In genomic region chrX:41530082-41530481, GRCh38 we compare ENCODE assay signal across 26 cellular contexts.
DNase-seq lines count a peak whose midpoint lies in the region; ATAC-seq, FAIRE-seq and TF ChIP-seq lines count a peak whose summit lies in the region.
"Had no signal": no experiment of that assay in that cellular context is flagged by ENCODE, and none has a peak within 500 bp of the region (broad histone marks: within the 10 kb centered on the region; RNA-seq: fewer than 3 reads in every experiment).

No MANE protein-coding gene starts in this region.

- TF ChIP-seq EP300 in K562 (IDR thresholded peaks at IDR 0.05; ENCODE audit: low read length), result no peak

- in situ Hi-C loops in IMR-90 (cut with MboI; ENCODE audit: low sequenced_read_pairs) (no loop called here), K562 (cut with MboI) (loop anchor here (25.0 kb wide), 1 partner anchor 407 kb away; no protein-coding TSS in a partner anchor)

- H3K9me3 Mint-ChIP-seq in activated T-cell treated with anti-CD3 and anti-CD28 coated beads, Interleukin-2, amount 50 U/mL, for 72 hours, result no peaks in the 10 kb centered on the region
- H3K9me3 Mint-ChIP-seq in neural crest cell, result no peaks in the 10 kb centered on the region
- H3K9me3 Mint-ChIP-seq: CD4-positive, alpha-beta memory T cell; GM23338; HFFc6 had no signal

- H3K36me3 Mint-ChIP-seq in activated T-cell treated with anti-CD3 and anti-CD28 coated beads, Interleukin-2, amount 50 U/mL, for 72 hours (ENCODE audit: insufficient read depth in 2 of 2), result peaks cover 0 to 2% of the 10 kb centered on the region in 2 donors
- peaks cover 15% of the 10 kb centered on the region for H3K36me3 Mint-ChIP-seq in neural crest cell (ENCODE audit: low read depth)

- FAIRE-seq in K562 (lab: Jason Lieb, UNC), result no peak
- FAIRE-seq: A204.1, GM12878, GM19239, H54 had no signal

- H2BK15ac ChIP-seq in IMR-90 (ENCODE audit: low read depth, low read length), result no peak overlapping the region

- H3K27me3 ChIP-seq in IMR-90 (ENCODE audit: control insufficient read depth, insufficient read depth, low read length), result peaks cover 4% of the 10 kb centered on the region
- H3K27me3 ChIP-seq in K562 (ENCODE audit: control insufficient read depth in 2 of 2, insufficient read depth in 2 of 2, low read length in 2 of 2), result no peaks in the 10 kb centered on the region
- H3K27me3 ChIP-seq: BE2C had no signal

- H3K27ac Mint-ChIP-seq in activated T-cell treated with anti-CD3 and anti-CD28 coated beads, Interleukin-2, amount 50 U/mL, for 72 hours, result peak overlapping the region; percentile 14
- H3K27ac Mint-ChIP-seq in neural crest cell (ENCODE audit: unreplicated experiment), result peak overlapping the region; percentile 21
- H3K27ac Mint-ChIP-seq: GM23338, HFFc6 had no signal

- H3K4me3 Mint-ChIP-seq in activated T-cell treated with anti-CD3 and anti-CD28 coated beads, Interleukin-2, amount 50 U/mL, for 72 hours, result no peak overlapping the region
- no peak overlapping the region for H3K4me3 Mint-ChIP-seq in neural crest cell
- H3K4me3 Mint-ChIP-seq: GM23338, HFFc6 had no signal

- H2BK20ac ChIP-seq in IMR-90 (ENCODE audit: low read depth, low read length), result no peak overlapping the region

- TF ChIP-seq RAD21 in IMR-90 (IDR thresholded peaks at IDR 0.05; ENCODE audit: low read length) (no peak), K562 (CRISPR knock-in tag; conservative IDR thresholded peaks at IDR 0.05 in 1 of 2, IDR thresholded peaks at IDR 0.05 in 1 of 2) (no peak)

- H3K9ac ChIP-seq in IMR-90 (ENCODE audit: low read depth, low read length) (no peak overlapping the region), K562 (ENCODE audit: insufficient read depth in 1 of 2, low read depth in 2 of 2, low read length in 2 of 2) (no peak overlapping the region)
- H3K9ac ChIP-seq: BLaER1 treated with 17β-estradiol and CSF1 and Interleukin-3, amounts not matched to agents 10 nM and 100 nM had no signal

- ATAC-seq in activated T-cell treated with anti-CD3 and anti-CD28 coated beads, Interleukin-2, amount 50 U/mL, for 72 hours (replicated peaks in 1 of 2), result no peak
- ATAC-seq in IMR-90 (ENCODE audit: low read depth) (no peak), K562 (no peak)
- ATAC-seq: GM12878, GM23338 had no signal

- no peak overlapping the region for H3K4ac ChIP-seq in IMR-90 (ENCODE audit: low read depth, low read length)

- H4K20me1 ChIP-seq in IMR-90 (ENCODE audit: insufficient read depth, low read length) (no peaks in the 10 kb centered on the region; the same call in 1 of the 2 replicates), K562 (replicated peaks; ENCODE audit: control insufficient read depth, insufficient read depth, low read length) (no peaks in the 10 kb centered on the region)

- H3K4me1 Mint-ChIP-seq in activated T-cell treated with anti-CD3 and anti-CD28 coated beads, Interleukin-2, amount 50 U/mL, for 72 hours (ENCODE audit: low read depth), result peaks cover 19% of the 10 kb centered on the region
- no peaks in the 10 kb centered on the region for H3K4me1 Mint-ChIP-seq in neural crest cell

- H3K27ac ChIP-seq in IMR-90 (ENCODE audit: insufficient read depth, low read length), result no peak overlapping the region
- no peak overlapping the region for H3K27ac ChIP-seq in K562 (ENCODE audit: extremely low read depth, low read depth, low read length)
- H3K27ac ChIP-seq: 22Rv1; BLaER1 treated with 17β-estradiol and CSF1 and Interleukin-3, amounts not matched to agents 10 nM and 100 nM had no signal

- DNase-seq in activated T-cell treated with anti-CD3 and anti-CD28 coated beads, Interleukin-2, amount 50 U/mL, for 72 hours, result no peak
- no peak for DNase-seq in activated T-cell treated with anti-CD3 and anti-CD28 coated beads, Interleukin-2, amount 50 U/mL, for 48 hours
- no peak for DNase-seq in IMR-90
- no peak for DNase-seq in K562 (ENCODE audit: extremely low read depth in 1 of 4, low spot score in 3 of 4)
- no peak for DNase-seq in neural crest cell (ENCODE audit: low read depth, low spot score)
- DNase-seq in NCI-H748 treated with DMSO at 0.1 percent for 48 hours (lab: John Stamatoyannopoulos, UW), result no peak
- DNase-seq in hypothalamus (lab: John Stamatoyannopoulos, UW), result no peak
- no peak for DNase-seq in UCSD-AML1 (lab: John Stamatoyannopoulos, UW; ENCODE audit: unreplicated experiment)
- DNase-seq: ACHN; AML-193; BE2C; Caco-2; CD4-positive, alpha-beta memory T cell; DMS153; DMS79; EL; GDM1; HFFc6 had no signal

- BruUV-seq in IMR-90 (replicated peaks; lab: Mats Ljungman, UMichigan) (no TSS peak), K562 (replicated peaks; lab: Mats Ljungman, UMichigan) (no TSS peak)

- peaks cover 5% of the 10 kb centered on the region; the same call in 1 of the 2 replicates for H3K9me1 ChIP-seq in IMR-90 (ENCODE audit: insufficient read depth, low read length)
- no peaks in the 10 kb centered on the region for H3K9me1 ChIP-seq in K562 (ENCODE audit: control insufficient read depth, insufficient read depth, low read length)

- no peak overlapping the region for H2AK5ac ChIP-seq in IMR-90 (ENCODE audit: low read depth, low read length)

- H4K91ac ChIP-seq in IMR-90 (ENCODE audit: insufficient read depth, low read depth, low read length), result no peak overlapping the region

- H3K4me1 ChIP-seq in IMR-90 (ENCODE audit: control insufficient read depth, insufficient read depth, low read length), result peaks cover 2% of the 10 kb centered on the region
- no peaks in the 10 kb centered on the region for H3K4me1 ChIP-seq in K562 (replicated peaks in 1 of 2; ENCODE audit: control insufficient read depth in 2 of 2, insufficient read depth in 2 of 2, low read length in 2 of 2)
- H3K4me1 ChIP-seq: BE2C, Caco-2, HAP-1 had no signal

- no peak overlapping the region for H2AK9ac ChIP-seq in IMR-90 (replicated peaks; ENCODE audit: low read depth, low read length, poor library complexity)

- no peak for TF ChIP-seq POLR2A in IMR-90 (IDR thresholded peaks at IDR 0.05; ENCODE audit: low read depth, low read length)
- no peak for TF ChIP-seq POLR2A in K562 (conservative IDR thresholded peaks at IDR 0.05)

- H3K56ac ChIP-seq in IMR-90 (ENCODE audit: extremely low read depth, insufficient read depth, low read length), result no peak overlapping the region

- H4K5ac ChIP-seq in IMR-90 (ENCODE audit: low read depth, low read length), result no peak overlapping the region

- H3K4me3 ChIP-seq in IMR-90 (ENCODE audit: insufficient read depth, low read depth, low read length) (no peak overlapping the region), K562 (no peak overlapping the region)
- H3K4me3 ChIP-seq: BLaER1 treated with 17β-estradiol and CSF1 and Interleukin-3, amounts not matched to agents 10 nM and 100 nM; GM12878; GM23338; HAP-1 had no signal

- H3K14ac ChIP-seq in IMR-90 (replicated peaks; ENCODE audit: low read depth, low read length), result no peak overlapping the region

- intact Hi-C loops in IMR-90 (cut with micrococcal nuclease), result no loop called here
- intact Hi-C loops in K562 (cut with micrococcal nuclease), result no loop called here

- no peaks in the 10 kb centered on the region for H3K79me1 ChIP-seq in IMR-90 (ENCODE audit: low read depth in 1 of 2, low read length in 2 of 2)

- H3K4me2 ChIP-seq in IMR-90 (ENCODE audit: low read depth, low read length) (no peak overlapping the region), K562 (ENCODE audit: insufficient read depth, low read length) (no peak overlapping the region)
- H3K4me2 ChIP-seq: BLaER1 treated with 17β-estradiol and CSF1 and Interleukin-3, amounts not matched to agents 10 nM and 100 nM; GM23338 had no signal

- H3K18ac ChIP-seq in IMR-90 (ENCODE audit: low read depth, low read length), result no peak overlapping the region

- H4K8ac ChIP-seq in IMR-90 (ENCODE audit: low read depth in 2 of 2, low read length in 2 of 2), result no peak overlapping the region

- CTCF ChIA-PET in IMR-90 (lab: Yijun Ruan, JAX) (no interaction called here), K562 (lab: Yijun Ruan, JAX; ENCODE audit: low intra/inter-chr PET ratio) (no interaction called here)

- TF ChIP-seq CTCF in IMR-90 (conservative IDR thresholded peaks at IDR 0.05; ENCODE audit: low read depth, low read length) (no peak), K562 (IDR thresholded peaks at IDR 0.05 in 2 of 3, conservative IDR thresholded peaks at IDR 0.05 in 1 of 3; ENCODE audit: insufficient read depth in 2 of 3, low read depth in 1 of 3, low read length in 3 of 3) (no peak), neural crest cell (conservative IDR thresholded peaks at IDR 0.05) (no peak)

- H3K79me2 ChIP-seq in K562 (ENCODE audit: control insufficient read depth, insufficient read depth, low read length), result no peaks in the 10 kb centered on the region

- dilution Hi-C loops in IMR-90 (cut with HindIII; ENCODE audit: low sequenced_read_pairs, unreplicated experiment), result no loop called here

- no peak overlapping the region for H2BK120ac ChIP-seq in IMR-90 (ENCODE audit: low read depth, low read length)

- H2AFZ ChIP-seq in IMR-90 (replicated peaks; ENCODE audit: low read length, poor library complexity), result no peak overlapping the region
- H2AFZ ChIP-seq in K562 (ENCODE audit: low read depth, low read length), result no peak overlapping the region
- H2AFZ ChIP-seq: GM23338 had no signal

- H3K23ac ChIP-seq in IMR-90 (ENCODE audit: low read depth, low read length), result no peak overlapping the region

- H2BK5ac ChIP-seq in IMR-90 (ENCODE audit: low read depth, low read length, poor library complexity, severe bottlenecking), result no peak overlapping the region

- H3K36me3 ChIP-seq in IMR-90 (ENCODE audit: control insufficient read depth, insufficient read depth, low read length) (peaks cover 11% of the 10 kb centered on the region; the same call in 1 of the 2 replicates), K562 (ENCODE audit: control insufficient read depth, insufficient read depth, low read length) (no peaks in the 10 kb centered on the region)
- H3K36me3 ChIP-seq: BE2C had no signal

- H3K9me3 ChIP-seq in IMR-90 (ENCODE audit: control insufficient read depth, insufficient read depth, low read length), result no peaks in the 10 kb centered on the region
- H3K9me3 ChIP-seq in K562 (replicated peaks; ENCODE audit: control insufficient read depth, insufficient read depth, low read depth, low read length), result no peaks in the 10 kb centered on the region
- H3K9me3 ChIP-seq: BE2C; BLaER1 treated with 17β-estradiol and CSF1 and Interleukin-3, amounts not matched to agents 10 nM and 100 nM; Caco-2; HAP-1 had no signal

- H3K27me3 Mint-ChIP-seq in activated T-cell treated with anti-CD3 and anti-CD28 coated beads, Interleukin-2, amount 50 U/mL, for 72 hours (ENCODE audit: low read depth), result peaks cover 15% of the 10 kb centered on the region
- no peaks in the 10 kb centered on the region for H3K27me3 Mint-ChIP-seq in neural crest cell (ENCODE audit: low read depth)
- H3K27me3 Mint-ChIP-seq: CD4-positive, alpha-beta memory T cell had no signal

- POLR2A ChIA-PET in IMR-90 (lab: Charles Lee; ENCODE audit: unreplicated experiment), result no interaction called here
- POLR2A ChIA-PET in K562 (lab: Yijun Ruan, JAX), result interaction anchor here (0.6 kb wide), 1 partner anchor 203 kb away, joined by 3 read pairs; no protein-coding TSS in a partner anchor

TF ChIP-seq in K562, 482 proteins besides CTCF, POLR2A, EP300 and RAD21 (continues in another document):
- no peak for TF ChIP-seq ZNF507 (tag; conservative IDR thresholded peaks at IDR 0.05)
- TF ChIP-seq MAFK (IDR thresholded peaks at IDR 0.05; ENCODE audit: low read length), result peak; percentile 90
- TF ChIP-seq PHTF2 (CRISPR knock-in tag; IDR thresholded peaks at IDR 0.05), result no peak
- peak; percentile 84 for TF ChIP-seq MAFG (tag; conservative IDR thresholded peaks at IDR 0.05)
